Comparison of ENCODE assay signal across 1 cellular context in the genomic region with DNA sequence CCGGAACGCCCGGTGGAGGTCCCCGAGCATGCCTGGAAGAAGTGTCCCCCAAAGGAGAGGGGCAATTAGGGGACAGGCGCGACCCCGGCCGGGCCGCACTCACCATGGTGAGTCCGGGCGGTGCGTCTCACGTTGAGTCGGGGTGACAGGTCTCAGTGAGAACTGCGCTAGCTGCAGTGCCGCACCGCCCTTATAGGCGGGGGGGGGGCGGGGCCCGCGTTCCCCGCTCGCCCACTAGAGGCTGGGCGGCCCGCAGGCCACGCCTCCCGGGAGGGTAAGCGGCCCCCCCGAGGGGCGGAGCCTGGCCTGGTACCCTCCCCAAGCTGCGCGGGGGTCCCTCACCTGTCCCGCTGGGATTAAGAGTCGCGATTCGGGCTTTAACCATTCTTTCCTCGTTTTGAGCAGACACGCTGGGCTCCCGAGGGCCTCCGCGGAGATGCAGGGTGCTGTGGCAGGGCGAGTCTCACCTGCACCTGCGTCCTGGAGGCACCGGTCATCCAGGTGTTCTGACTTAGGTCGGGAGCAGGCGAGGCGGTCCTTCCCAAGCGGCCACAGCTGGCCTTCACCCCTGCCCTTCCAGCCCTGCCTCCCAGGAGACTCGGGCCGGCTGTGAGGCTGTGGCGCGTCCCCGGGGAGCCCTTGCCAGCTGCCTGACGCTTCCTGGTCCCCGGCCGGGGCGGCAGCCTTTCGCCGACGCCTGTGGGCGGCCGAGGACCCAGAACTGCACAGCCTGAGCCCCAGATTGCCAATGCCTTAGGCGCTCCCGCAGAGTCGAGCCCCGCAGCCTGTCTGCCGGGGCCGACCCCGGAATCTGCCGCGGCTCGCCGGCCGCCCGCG.
TF ChIP-seq lines count a peak whose summit lies in the region.

A gene (minus strand): TSS at position 166 of the 837 bp plus-strand sequence. CDS start 60 bp downstream, at position 106.

TF ChIP-seq in H1, 55 proteins besides CTCF, POLR2A, EP300 and RAD21 (continued from another document):
- TF ChIP-seq, protein P1, sequence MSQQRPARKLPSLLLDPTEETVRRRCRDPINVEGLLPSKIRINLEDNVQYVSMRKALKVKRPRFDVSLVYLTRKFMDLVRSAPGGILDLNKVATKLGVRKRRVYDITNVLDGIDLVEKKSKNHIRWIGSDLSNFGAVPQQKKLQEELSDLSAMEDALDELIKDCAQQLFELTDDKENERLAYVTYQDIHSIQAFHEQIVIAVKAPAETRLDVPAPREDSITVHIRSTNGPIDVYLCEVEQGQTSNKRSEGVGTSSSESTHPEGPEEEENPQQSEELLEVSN (IDR thresholded peaks at IDR 0.05): no peak; the same call in 1 of the 2 replicates
- TF ChIP-seq PHF8 (conservative IDR thresholded peaks at IDR 0.05; ENCODE audit: low read depth, low read length) (0 out of 2 replicates have a peak, but pooled peaks have one; percentile 30), SAP30 (IDR thresholded peaks at IDR 0.05; ENCODE audit: insufficient read depth, insufficient replicate concordance, low read length) (no peak), KDM4A (IDR thresholded peaks at IDR 0.05; ENCODE audit: low read depth, low read length, severe bottlenecking) (peak; percentile 55), SIN3A (conservative IDR thresholded peaks at IDR 0.05 in 1 of 2, IDR thresholded peaks at IDR 0.05 in 1 of 2; ENCODE audit: low read depth in 1 of 2, low read length in 2 of 2) (no peak), SUZ12 (IDR thresholded peaks at IDR 0.05; ENCODE audit: low read length) (peak; percentile 80; the same call in 1 of the 2 replicates), NRF1 (IDR thresholded peaks at IDR 0.05; ENCODE audit: low read depth, low read length) (0 out of 2 replicates have a peak, but pooled peaks have one; percentile 5), BACH1 (IDR thresholded peaks at IDR 0.05; ENCODE audit: low read length) (peak; percentile 24; the same call in 1 of the 2 replicates), TCF12 (IDR thresholded peaks at IDR 0.05; ENCODE audit: low read depth, low read length) (peak; percentile 44; the same call in 1 of the 2 replicates), HDAC2 (IDR thresholded peaks at IDR 0.05; ENCODE audit: borderline replicate concordance in 1 of 2, low read depth in 2 of 2, low read length in 2 of 2) (peak in 1 of 2 experiments; percentile 27; a peak in 1 of 4 replicates), CBX5 (IDR thresholded peaks at IDR 0.05; ENCODE audit: low read depth, low read length) (no peak), EZH2 (IDR thresholded peaks at IDR 0.05; ENCODE audit: low read depth, low read length, severe bottlenecking) (peak; percentile 70), FOSL1 (IDR thresholded peaks at IDR 0.05; ENCODE audit: insufficient read depth, low read depth, low read length) (no peak), SIX5 (IDR thresholded peaks at IDR 0.05; ENCODE audit: low read depth, low read length) (no peak), EGR1 (IDR thresholded peaks at IDR 0.05; ENCODE audit: borderline replicate concordance, low read depth, low read length) (no peak), TAF1 (IDR thresholded peaks at IDR 0.05; ENCODE audit: low read depth, low read length) (peak; percentile 62; the same call in 1 of the 2 replicates), GABPA (IDR thresholded peaks at IDR 0.05; ENCODE audit: borderline replicate concordance, insufficient read depth, low read length) (no peak), ASH2L (IDR thresholded peaks at IDR 0.05; ENCODE audit: low read length) (peak; percentile 5), TBP (IDR thresholded peaks at IDR 0.05; ENCODE audit: low read depth, low read length) (peak; percentile 81), SP4 (IDR thresholded peaks at IDR 0.05; ENCODE audit: low read length) (peak; percentile 79)
- TF ChIP-seq, protein P2, sequence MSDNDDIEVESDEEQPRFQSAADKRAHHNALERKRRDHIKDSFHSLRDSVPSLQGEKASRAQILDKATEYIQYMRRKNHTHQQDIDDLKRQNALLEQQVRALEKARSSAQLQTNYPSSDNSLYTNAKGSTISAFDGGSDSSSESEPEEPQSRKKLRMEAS (IDR thresholded peaks at IDR 0.05): peak; percentile 31
